In genomic region chr15:82303956-82304640, GRCh38 we compare ENCODE assay signal across 21 cellular contexts. TPM values are rescaled to one million over a fixed set of nuclear protein-coding genes. Genes with fewer than 3 reads are reported as not detected.
"Had no signal": no experiment of that assay in that cellular context is flagged by ENCODE, and none has a peak within 500 bp of the region (broad histone marks: within the 10 kb centered on the region; RNA-seq: fewer than 3 reads in every experiment).

No MANE protein-coding gene starts in this region.

- H3K4me1 ChIP-seq: parathyroid adenoma, psoas muscle, stomach, transverse colon had no signal

- H3K4me3 ChIP-seq: coronary artery, heart left ventricle, psoas muscle, stomach, thoracic aorta, transverse colon had no signal

- H3K9me3 ChIP-seq: heart left ventricle, psoas muscle, stomach, thoracic aorta, transverse colon had no signal

- DNase-seq: effector CD4-positive, alpha-beta T cell; endodermal cell; erythroblast; heart left ventricle; hippocampal formation; islet precursor cell; left ventricle myocardium superior; mesendoderm; naive B cell; psoas muscle; retina; small intestine; stimulated activated CD4-positive, alpha-beta T cell treated with anti-CD3 and anti-CD28 coated beads, Interleukin-12 subunit alpha, Interleukin-12 subunit beta, amount 100 ng/mL, for 4 hours; stimulated activated naive CD4-positive, alpha-beta T cell; stomach; substantia nigra; transverse colon had no signal

- H3K27ac ChIP-seq: coronary artery, heart left ventricle, parathyroid adenoma, psoas muscle, stomach, thoracic aorta, transverse colon had no signal

- H3K27me3 ChIP-seq: heart left ventricle, stomach, transverse colon had no signal

- H3K36me3 ChIP-seq: heart left ventricle, stomach, thoracic aorta, transverse colon had no signal

- ATAC-seq: heart left ventricle, left ventricle myocardium superior, psoas muscle had no signal

RNA-seq across cellular contexts. Expression of gene SAXO2, which starts 41.5 kb away (rescaled TPM):
- total RNA-seq: glomerular endothelial cell, thoracic aorta had no signal
